In the genomic region with DNA sequence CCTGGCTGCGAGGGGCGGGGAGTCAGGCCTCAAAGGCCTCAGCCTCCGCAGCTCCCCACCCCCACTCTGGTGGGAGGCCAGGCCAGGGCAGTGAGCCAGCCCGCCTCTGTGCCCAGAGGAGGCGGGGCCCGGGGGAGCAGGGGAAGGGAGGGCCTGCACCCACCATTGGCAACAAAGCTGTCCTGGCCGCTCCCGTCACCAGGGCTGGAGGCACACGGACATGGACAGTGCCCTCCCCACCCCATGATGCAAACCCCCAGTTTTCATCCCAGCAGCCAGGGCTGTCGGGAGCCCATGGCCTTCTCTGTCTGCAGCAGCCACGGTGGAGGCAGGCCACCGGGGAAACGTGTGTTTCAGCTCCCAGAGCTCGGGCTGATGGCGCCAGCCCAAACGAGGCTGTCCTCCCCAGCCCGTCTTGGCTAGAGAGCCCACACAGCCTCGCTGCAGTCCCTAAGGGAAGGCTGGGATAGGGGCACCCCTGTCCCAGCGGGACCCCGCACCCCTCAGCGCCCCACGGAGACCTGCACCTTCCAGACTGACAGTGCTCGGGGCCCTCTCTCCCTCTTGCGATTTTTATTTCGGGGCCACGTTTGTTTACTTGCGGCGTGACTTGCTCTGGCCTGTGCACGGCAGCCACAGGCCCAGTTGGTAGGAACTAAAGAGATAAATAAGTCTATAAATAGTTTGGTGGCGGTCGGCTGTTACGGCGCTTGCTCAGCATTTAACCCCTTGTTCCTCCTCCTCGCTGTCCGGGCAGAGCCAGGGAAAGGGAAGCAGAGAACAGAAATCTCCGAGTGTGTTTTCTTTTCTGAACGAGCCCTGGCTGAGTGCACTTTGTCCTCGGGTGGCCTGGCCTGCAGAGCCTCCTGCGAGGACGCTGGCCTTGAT, we compare ENCODE assay signal across 1 cellular context.
TF ChIP-seq lines count a peak whose summit lies in the region.

No MANE protein-coding gene starts in this region.

TF ChIP-seq in GM23338, 12 proteins besides CTCF, POLR2A, EP300 and RAD21 (continued from another document):
- TF ChIP-seq, protein P1, sequence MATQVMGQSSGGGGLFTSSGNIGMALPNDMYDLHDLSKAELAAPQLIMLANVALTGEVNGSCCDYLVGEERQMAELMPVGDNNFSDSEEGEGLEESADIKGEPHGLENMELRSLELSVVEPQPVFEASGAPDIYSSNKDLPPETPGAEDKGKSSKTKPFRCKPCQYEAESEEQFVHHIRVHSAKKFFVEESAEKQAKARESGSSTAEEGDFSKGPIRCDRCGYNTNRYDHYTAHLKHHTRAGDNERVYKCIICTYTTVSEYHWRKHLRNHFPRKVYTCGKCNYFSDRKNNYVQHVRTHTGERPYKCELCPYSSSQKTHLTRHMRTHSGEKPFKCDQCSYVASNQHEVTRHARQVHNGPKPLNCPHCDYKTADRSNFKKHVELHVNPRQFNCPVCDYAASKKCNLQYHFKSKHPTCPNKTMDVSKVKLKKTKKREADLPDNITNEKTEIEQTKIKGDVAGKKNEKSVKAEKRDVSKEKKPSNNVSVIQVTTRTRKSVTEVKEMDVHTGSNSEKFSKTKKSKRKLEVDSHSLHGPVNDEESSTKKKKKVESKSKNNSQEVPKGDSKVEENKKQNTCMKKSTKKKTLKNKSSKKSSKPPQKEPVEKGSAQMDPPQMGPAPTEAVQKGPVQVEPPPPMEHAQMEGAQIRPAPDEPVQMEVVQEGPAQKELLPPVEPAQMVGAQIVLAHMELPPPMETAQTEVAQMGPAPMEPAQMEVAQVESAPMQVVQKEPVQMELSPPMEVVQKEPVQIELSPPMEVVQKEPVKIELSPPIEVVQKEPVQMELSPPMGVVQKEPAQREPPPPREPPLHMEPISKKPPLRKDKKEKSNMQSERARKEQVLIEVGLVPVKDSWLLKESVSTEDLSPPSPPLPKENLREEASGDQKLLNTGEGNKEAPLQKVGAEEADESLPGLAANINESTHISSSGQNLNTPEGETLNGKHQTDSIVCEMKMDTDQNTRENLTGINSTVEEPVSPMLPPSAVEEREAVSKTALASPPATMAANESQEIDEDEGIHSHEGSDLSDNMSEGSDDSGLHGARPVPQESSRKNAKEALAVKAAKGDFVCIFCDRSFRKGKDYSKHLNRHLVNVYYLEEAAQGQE (IDR thresholded peaks at IDR 0.05; ENCODE audit: unreplicated experiment), result no peak
